Comparison of ENCODE assay signal across 26 cellular contexts in the genomic region with DNA sequence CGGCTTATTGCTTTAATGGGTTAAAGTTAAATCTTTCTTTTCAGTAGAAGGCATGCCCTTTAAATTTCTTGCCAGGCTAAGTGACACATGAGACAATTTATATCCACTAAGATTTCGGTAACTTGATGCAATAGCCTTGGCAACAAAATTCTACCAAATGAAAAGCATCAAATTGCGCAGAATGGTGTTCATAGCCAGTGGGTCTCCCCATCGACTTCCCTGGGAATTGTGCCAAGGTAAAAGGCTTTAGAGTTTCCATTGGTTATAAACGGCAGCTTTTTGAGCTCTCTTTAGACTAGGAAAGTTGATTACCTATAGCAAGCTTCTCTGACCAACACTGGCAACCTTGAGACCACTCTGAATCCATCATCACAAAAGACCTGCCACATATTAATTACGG.
A peak's percentile ranks its signal among the peaks of the same experiment; 100 is the strongest.
DNase-seq lines count a peak whose midpoint lies in the region; ATAC-seq and TF ChIP-seq lines count a peak whose summit lies in the region.
"Had no signal": no experiment of that assay in that cellular context is flagged by ENCODE, and none has a peak within 500 bp of the region (broad histone marks: within the 10 kb centered on the region; RNA-seq: fewer than 3 reads in every experiment).

No MANE protein-coding gene starts in this region.

- no peak overlapping the region for H3K4me3 Mint-ChIP-seq in activated T-helper 2 cell treated with anti-CD3 and anti-CD28 coated beads, Interferon-gamma antibody, Interleukin-2, Interleukin-4, amounts not matched to agents 10 μg/mL and 5 μg/mL and 100 μg/mL, durations not matched to agents 14 hours and 24 hours and 36 hours (ENCODE audit: low read depth)
- H3K4me3 Mint-ChIP-seq: activated naive CD8-positive, alpha-beta T cell; activated T-helper 17 cell treated with anti-CD3 and anti-CD28 coated beads, Interleukin-2, amount 50 U/mL, for 72 hours; stimulated activated naive B cell treated with anti-CD40 and anti-IgM and Interleukin-4, amounts not matched to agents 10 μg/mL and 1 μg/mL and 100 μg/mL, for 72 hours; T-cell had no signal

- no peak overlapping the region for H3K27ac Mint-ChIP-seq in activated T-helper 2 cell treated with anti-CD3 and anti-CD28 coated beads, Interferon-gamma antibody, Interleukin-2, Interleukin-4, amounts not matched to agents 10 μg/mL and 5 μg/mL and 100 μg/mL, durations not matched to agents 14 hours and 24 hours and 36 hours
- H3K27ac Mint-ChIP-seq: activated naive CD8-positive, alpha-beta T cell; activated T-helper 17 cell treated with anti-CD3 and anti-CD28 coated beads, Interleukin-2, amount 50 U/mL, for 72 hours; stimulated activated naive B cell treated with anti-CD40 and anti-IgM and Interleukin-4, amounts not matched to agents 10 μg/mL and 1 μg/mL and 100 μg/mL, for 72 hours; T-cell had no signal

- H3K27ac ChIP-seq in psoas muscle: no peak overlapping the region
- H3K27ac ChIP-seq: PC-9 had no signal

- intact Hi-C loops in psoas muscle (cut with DNase I): no loop called here
- intact Hi-C loops in activated T-helper 2 cell treated with anti-CD3 and anti-CD28 coated beads, Interferon-gamma antibody, Interleukin-2, Interleukin-4, amounts not matched to agents 10 μg/mL and 5 μg/mL and 100 μg/mL, durations not matched to agents 14 hours and 24 hours and 36 hours (cut with micrococcal nuclease): loop anchor here (5.0 kb wide), 1 partner anchor 92 kb away; no protein-coding TSS in a partner anchor

- H3K36me3 ChIP-seq in adipocyte (ENCODE audit: control insufficient read depth, insufficient read depth, low read length, severe bottlenecking): no peaks in the 10 kb centered on the region
- no peaks in the 10 kb centered on the region for H3K36me3 ChIP-seq in psoas muscle (ENCODE audit: insufficient read depth in 1 of 2, low read depth in 1 of 2)
- H3K36me3 ChIP-seq: gastroesophageal sphincter had no signal

- H3K27me3 ChIP-seq in adipocyte (replicated peaks; ENCODE audit: control insufficient read depth, insufficient read depth, low read length) (no peaks in the 10 kb centered on the region), psoas muscle (ENCODE audit: insufficient read depth in 3 of 3, low read length in 2 of 3) (no peaks in the 10 kb centered on the region)
- H3K27me3 ChIP-seq: gastroesophageal sphincter had no signal

- H3K4me1 ChIP-seq in adipocyte (ENCODE audit: control insufficient read depth, insufficient read depth, low read length) (peaks cover 42% of the 10 kb centered on the region), psoas muscle (peaks cover 44% of the 10 kb centered on the region)

- H3K27me3 Mint-ChIP-seq in activated T-helper 2 cell treated with anti-CD3 and anti-CD28 coated beads, Interferon-gamma antibody, Interleukin-2, Interleukin-4, amounts not matched to agents 10 μg/mL and 5 μg/mL and 100 μg/mL, durations not matched to agents 14 hours and 24 hours and 36 hours (ENCODE audit: low read depth): peaks cover 11% of the 10 kb centered on the region

- TF ChIP-seq CTCF in psoas muscle (IDR thresholded peaks at IDR 0.05): no peak

- H3K9me3 Mint-ChIP-seq in activated T-helper 2 cell treated with anti-CD3 and anti-CD28 coated beads, Interferon-gamma antibody, Interleukin-2, Interleukin-4, amounts not matched to agents 10 μg/mL and 5 μg/mL and 100 μg/mL, durations not matched to agents 14 hours and 24 hours and 36 hours: no peaks in the 10 kb centered on the region
- H3K9me3 Mint-ChIP-seq: activated T-helper 17 cell treated with anti-CD3 and anti-CD28 coated beads, Interleukin-2, amount 50 U/mL, for 72 hours; stimulated activated naive B cell treated with anti-CD40 and anti-IgM and Interleukin-4, amounts not matched to agents 10 μg/mL and 1 μg/mL and 100 μg/mL, for 72 hours; T-cell had no signal

- peak overlapping the region; percentile 12 for H3K9ac ChIP-seq in adipocyte (ENCODE audit: low read length)

- no peaks in the 10 kb centered on the region for H3K36me3 Mint-ChIP-seq in activated T-helper 2 cell treated with anti-CD3 and anti-CD28 coated beads, Interferon-gamma antibody, Interleukin-2, Interleukin-4, amounts not matched to agents 10 μg/mL and 5 μg/mL and 100 μg/mL, durations not matched to agents 14 hours and 24 hours and 36 hours (ENCODE audit: low read depth)
- H3K36me3 Mint-ChIP-seq: activated naive CD8-positive, alpha-beta T cell; stimulated activated naive B cell treated with anti-CD40 and anti-IgM and Interleukin-4, amounts not matched to agents 10 μg/mL and 1 μg/mL and 100 μg/mL, for 72 hours; T-cell had no signal

- H3K9me3 ChIP-seq in adipocyte (ENCODE audit: control insufficient read depth, low read length) (no peaks in the 10 kb centered on the region), psoas muscle (no peaks in the 10 kb centered on the region)
- H3K9me3 ChIP-seq: gastroesophageal sphincter had no signal

- H3K4me3 ChIP-seq in adipocyte (ENCODE audit: low read length): no peak overlapping the region
- peak overlapping the region; percentile 21 for H3K4me3 ChIP-seq in psoas muscle
- H3K4me3 ChIP-seq: gastroesophageal sphincter, K562, lung, PC-9, smooth muscle cell had no signal

- 28 to 49% (median 34%) methylated on average over 6 of the region's 6 CpGs for WGBS in psoas muscle, 3 donors

- ATAC-seq in psoas muscle: peak in 1 of 4 donors; percentile 57
- ATAC-seq: activated T-helper 17 cell treated with anti-CD3 and anti-CD28 coated beads, Interleukin-2, amount 50 U/mL, for 72 hours; gastroesophageal sphincter; K562; stimulated activated naive B cell treated with anti-CD40 and anti-IgM and Interleukin-4, amounts not matched to agents 10 μg/mL and 1 μg/mL and 100 μg/mL, for 72 hours; T-cell had no signal

- peak; percentile 43 for DNase-seq in DMS79 treated with DMSO at 0.1 percent for 48 hours (lab: John Stamatoyannopoulos, UW)
- no peak for DNase-seq in DMS79 (lab: John Stamatoyannopoulos, UW)
- peak; percentile 81 for DNase-seq in NCI-H1105 treated with DMSO at 0.1 percent for 48 hours (lab: John Stamatoyannopoulos, UW)
- peak; percentile 7 for DNase-seq in adipocyte (ENCODE audit: low read depth)
- DNase-seq in psoas muscle: no peak
- DNase-seq in activated T-helper 2 cell treated with anti-CD3 and anti-CD28 coated beads, Interferon-gamma antibody, Interleukin-2, Interleukin-4, amounts not matched to agents 10 μg/mL and 5 μg/mL and 100 μg/mL, durations not matched to agents 14 hours and 24 hours and 36 hours (ENCODE audit: low spot score): no peak
- no peak for DNase-seq in NCI-H187 treated with DMSO at 0.1 percent for 48 hours (lab: John Stamatoyannopoulos, UW)
- no peak for DNase-seq in LoVo (ENCODE audit: low spot score)
- DNase-seq: 8988T; activated CD4-positive, alpha-beta T cell treated with anti-CD3 and anti-CD28 coated beads for 48 hours; activated CD8-positive, alpha-beta memory T cell treated with anti-CD3 and anti-CD28 coated beads, Interleukin-2, amount 50 U/mL, for 4 hours; effector CD8-positive, alpha-beta T cell; erythroblast; islet precursor cell; MM.1S; PC-9; SIG-M5; stimulated activated CD4-positive, alpha-beta T cell treated with anti-CD3 and anti-CD28 coated beads, Interleukin-2, amount 100 ng/mL, for 48 hours; stimulated activated naive B cell treated with anti-CD40 and anti-IgM and Interleukin-4, amounts not matched to agents 10 μg/mL and 1 μg/mL and 100 μg/mL, for 72 hours; T-cell had no signal

- H3K4me1 Mint-ChIP-seq in activated T-helper 2 cell treated with anti-CD3 and anti-CD28 coated beads, Interferon-gamma antibody, Interleukin-2, Interleukin-4, amounts not matched to agents 10 μg/mL and 5 μg/mL and 100 μg/mL, durations not matched to agents 14 hours and 24 hours and 36 hours (ENCODE audit: low read depth): no peaks in the 10 kb centered on the region
- H3K4me1 Mint-ChIP-seq: activated T-helper 17 cell treated with anti-CD3 and anti-CD28 coated beads, Interleukin-2, amount 50 U/mL, for 72 hours; stimulated activated naive B cell treated with anti-CD40 and anti-IgM and Interleukin-4, amounts not matched to agents 10 μg/mL and 1 μg/mL and 100 μg/mL, for 72 hours; T-cell had no signal

Comparison
In these comparisons a context has a peak if more than half of its experiments do, and no peak if none do; other contexts are left out.
1. DNase-seq: peak in DMS79 treated with DMSO at 0.1 percent for 48 hours (single experiment), NCI-H1105 treated with DMSO at 0.1 percent for 48 hours (single experiment) and adipocyte (single experiment); none in DMS79 (single experiment), psoas muscle (0 of 2), activated T-helper 2 cell treated with anti-CD3 and anti-CD28 coated beads, Interferon-gamma antibody, Interleukin-2, Interleukin-4, amounts not matched to agents 10 μg/mL and 5 μg/mL and 100 μg/mL, durations not matched to agents 14 hours and 24 hours and 36 hours (single experiment), NCI-H187 treated with DMSO at 0.1 percent for 48 hours (single experiment) and LoVo (single experiment).